Comparison of ENCODE assay signal across 1 cellular context in genomic region chr15:75659928-75660645, GRCh38.
TF ChIP-seq lines count a peak whose summit lies in the region.

No MANE protein-coding gene starts in this region.

TF ChIP-seq in GM12878, 131 proteins besides CTCF, POLR2A, EP300 and RAD21:
- TF ChIP-seq, protein P1, sequence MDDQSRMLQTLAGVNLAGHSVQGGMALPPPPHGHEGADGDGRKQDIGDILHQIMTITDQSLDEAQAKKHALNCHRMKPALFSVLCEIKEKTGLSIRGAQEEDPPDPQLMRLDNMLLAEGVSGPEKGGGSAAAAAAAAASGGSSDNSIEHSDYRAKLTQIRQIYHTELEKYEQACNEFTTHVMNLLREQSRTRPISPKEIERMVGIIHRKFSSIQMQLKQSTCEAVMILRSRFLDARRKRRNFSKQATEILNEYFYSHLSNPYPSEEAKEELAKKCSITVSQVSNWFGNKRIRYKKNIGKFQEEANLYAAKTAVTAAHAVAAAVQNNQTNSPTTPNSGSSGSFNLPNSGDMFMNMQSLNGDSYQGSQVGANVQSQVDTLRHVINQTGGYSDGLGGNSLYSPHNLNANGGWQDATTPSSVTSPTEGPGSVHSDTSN (IDR thresholded peaks at IDR 0.05; ENCODE audit: insufficient replicate concordance, low read depth, low read length) = peak; percentile 31
- TF ChIP-seq BCL3 (IDR thresholded peaks at IDR 0.05; ENCODE audit: borderline replicate concordance, insufficient read depth, low read depth, low read length, poor library complexity, severe bottlenecking) (peak; percentile 98), TCF3 (IDR thresholded peaks at IDR 0.05; ENCODE audit: borderline replicate concordance, insufficient read depth, low read depth, low read length) (0 out of 2 replicates have a peak, but pooled peaks have one; percentile 50), WRNIP1 (IDR thresholded peaks at IDR 0.05; ENCODE audit: borderline replicate concordance, low read depth, low read length) (no peak)
